8 cellular contexts compared by ENCODE assay signal in the genomic region with DNA sequence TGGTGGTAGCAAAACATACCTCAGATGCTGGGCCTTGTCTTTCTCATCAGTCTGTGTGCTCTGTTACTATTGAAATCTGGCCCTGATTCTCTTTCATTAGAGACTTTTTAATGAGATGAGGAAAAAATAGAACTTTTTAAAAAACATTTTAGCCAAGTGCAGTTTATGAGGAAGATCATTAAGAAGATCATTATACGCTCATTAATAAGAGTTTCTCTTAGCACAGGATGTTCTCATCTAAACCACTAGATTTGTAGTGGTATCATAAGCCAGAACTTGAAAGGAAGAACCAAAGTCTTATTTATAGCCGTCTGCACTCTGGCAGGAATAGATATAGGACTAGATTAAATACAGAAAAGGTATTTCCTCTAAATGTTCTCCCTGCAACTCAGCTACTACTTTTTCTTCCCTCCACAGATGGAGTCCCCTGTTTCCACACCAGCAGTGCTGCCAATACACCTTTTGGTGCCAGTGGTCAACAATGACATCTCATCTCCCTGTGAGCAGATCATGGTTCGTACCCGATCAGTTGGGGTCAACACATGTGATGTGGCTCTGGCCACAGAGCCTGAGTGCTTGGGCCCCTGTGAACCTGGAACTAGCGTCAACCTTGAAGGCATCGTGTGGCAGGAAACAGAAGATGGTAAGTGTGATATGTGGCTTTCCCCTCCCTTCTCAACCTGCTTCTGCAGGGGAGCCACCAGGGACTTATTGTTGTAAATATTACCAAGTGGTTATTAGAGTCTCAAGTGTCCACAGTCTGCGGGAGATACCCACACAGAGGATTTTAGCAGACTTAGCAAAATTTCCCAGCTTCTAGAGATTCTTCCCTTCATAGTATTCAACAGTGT.
DNase-seq lines count a peak whose midpoint lies in the region; ATAC-seq and TF ChIP-seq lines count a peak whose summit lies in the region.

No MANE protein-coding gene starts in this region.

- peaks cover 6% of the 10 kb centered on the region; the same call in 1 of the 2 replicates for H3K79me2 ChIP-seq in MM.1S (ENCODE audit: low read length)

- no peaks in the 10 kb centered on the region for H4K20me1 ChIP-seq in MM.1S (ENCODE audit: insufficient read depth, low read length)

- H3K36me3 ChIP-seq in Peyer's patch (peaks cover 0 to 12% (median 0%) of the 10 kb centered on the region in 3 donors), MM.1S (replicated peaks; ENCODE audit: insufficient read depth, low read length) (no peaks in the 10 kb centered on the region)

- H3F3A ChIP-seq in MM.1S (ENCODE audit: insufficient read depth, low read length) = no peaks in the 10 kb centered on the region

- no peak for TF ChIP-seq POLR2A in Peyer's patch (IDR thresholded peaks at IDR 0.05)

- peaks cover 91% of the 10 kb centered on the region for H3K4me1 Mint-ChIP-seq in activated naive CD8-positive, alpha-beta T cell treated with anti-CD3 and anti-CD28 coated beads, Interleukin-2, amount 50 U/mL, for 24 hours
- peaks cover 36 to 61% of the 10 kb centered on the region in 2 donors for H3K4me1 Mint-ChIP-seq in stimulated activated naive B cell treated with anti-CD40 and anti-IgM and Interleukin-4, amounts not matched to agents 10 μg/mL and 1 μg/mL and 100 μg/mL, for 72 hours

- H3K9me3 Mint-ChIP-seq in activated naive CD8-positive, alpha-beta T cell treated with anti-CD3 and anti-CD28 coated beads, Interleukin-2, amount 50 U/mL, for 24 hours = no peaks in the 10 kb centered on the region
- no peaks in the 10 kb centered on the region for H3K9me3 Mint-ChIP-seq in stimulated activated naive B cell treated with anti-CD40 and anti-IgM and Interleukin-4, amounts not matched to agents 10 μg/mL and 1 μg/mL and 100 μg/mL, for 72 hours

- peak; percentile 65 for ATAC-seq in activated naive CD8-positive, alpha-beta T cell treated with anti-CD3 and anti-CD28 coated beads, Interleukin-2, amount 50 U/mL, for 24 hours
- peak; percentile 77 to 80 for ATAC-seq in stimulated activated naive B cell treated with anti-CD40 and anti-IgM and Interleukin-4, amounts not matched to agents 10 μg/mL and 1 μg/mL and 100 μg/mL, for 72 hours (replicated peaks)
- ATAC-seq in HG03521 (IDR thresholded peaks at IDR 0.05; ENCODE audit: unreplicated experiment) = no peak

- H3K4me3 Mint-ChIP-seq in activated naive CD8-positive, alpha-beta T cell treated with anti-CD3 and anti-CD28 coated beads, Interleukin-2, amount 50 U/mL, for 24 hours = peak overlapping the region; percentile 50
- peak overlapping the region; percentile 44 to 65 for H3K4me3 Mint-ChIP-seq in stimulated activated naive B cell treated with anti-CD40 and anti-IgM and Interleukin-4, amounts not matched to agents 10 μg/mL and 1 μg/mL and 100 μg/mL, for 72 hours

- no peaks in the 10 kb centered on the region for H3K27me3 ChIP-seq in Peyer's patch
- H3K27me3 ChIP-seq in MM.1S (replicated peaks; ENCODE audit: insufficient read depth, low read length) = no peaks in the 10 kb centered on the region

- H3K27ac Mint-ChIP-seq in activated naive CD8-positive, alpha-beta T cell treated with anti-CD3 and anti-CD28 coated beads, Interleukin-2, amount 50 U/mL, for 24 hours = peak overlapping the region; percentile 95
- peak overlapping the region; percentile 85 for H3K27ac Mint-ChIP-seq in stimulated activated naive B cell treated with anti-CD40 and anti-IgM and Interleukin-4, amounts not matched to agents 10 μg/mL and 1 μg/mL and 100 μg/mL, for 72 hours

- no peak overlapping the region for H3K9ac ChIP-seq in MM.1S (ENCODE audit: low read length)

- TF ChIP-seq CTCF in Peyer's patch (IDR thresholded peaks at IDR 0.05) = no peak
- TF ChIP-seq CTCF in MM.1S (IDR thresholded peaks at IDR 0.05; ENCODE audit: low read length) = no peak

- no peak overlapping the region for H3K4me2 ChIP-seq in MM.1S (ENCODE audit: low read depth, low read length)

- H3K4me1 ChIP-seq in Peyer's patch (peaks cover 0 to 35% (median 8%) of the 10 kb centered on the region in 4 donors), MM.1S (ENCODE audit: low read length) (no peaks in the 10 kb centered on the region)

- peak overlapping the region in 2 of 4 donors; percentile 6 to 10 for H3K4me3 ChIP-seq in Peyer's patch
- H3K4me3 ChIP-seq in MM.1S (ENCODE audit: low read length) = no peak overlapping the region

- H3K27me3 Mint-ChIP-seq in activated naive CD8-positive, alpha-beta T cell treated with anti-CD3 and anti-CD28 coated beads, Interleukin-2, amount 50 U/mL, for 24 hours = no peaks in the 10 kb centered on the region
- H3K27me3 Mint-ChIP-seq in stimulated activated naive B cell treated with anti-CD40 and anti-IgM and Interleukin-4, amounts not matched to agents 10 μg/mL and 1 μg/mL and 100 μg/mL, for 72 hours = no peaks in the 10 kb centered on the region

- H3K9me3 ChIP-seq in Peyer's patch = no peaks in the 10 kb centered on the region
- no peaks in the 10 kb centered on the region for H3K9me3 ChIP-seq in MM.1S (replicated peaks; ENCODE audit: insufficient read depth, low read length)

- H3K27ac ChIP-seq in Peyer's patch (peak overlapping the region; percentile 50 to 79 (median 64)), MM.1S (ENCODE audit: low read length) (no peak overlapping the region)

- DNase-seq in NK-92 treated with Interleukin-12 subunit alpha and Interleukin-12 subunit beta, amount 100 ng/mL, for 24 hours (lab: John Stamatoyannopoulos, UW) = peak; percentile 67
- no peak for DNase-seq in NK-92 (lab: John Stamatoyannopoulos, UW; ENCODE audit: unreplicated experiment)
- peak in 2 of 3 donors; percentile 56 to 74 for DNase-seq in Peyer's patch
- peak; percentile 45 for DNase-seq in activated naive CD8-positive, alpha-beta T cell treated with anti-CD3 and anti-CD28 coated beads, Interleukin-2, amount 50 U/mL, for 24 hours
- DNase-seq in stimulated activated naive B cell treated with anti-CD40 and anti-IgM and Interleukin-4, amounts not matched to agents 10 μg/mL and 1 μg/mL and 100 μg/mL, for 72 hours = peak; percentile 40
- no peak for DNase-seq in kidney glomerular epithelial cell (lab: John Stamatoyannopoulos, UW)
- no peak for DNase-seq in MM.1S

- H3K9me2 ChIP-seq in MM.1S (replicated peaks; ENCODE audit: insufficient read depth, low read length) = no peaks in the 10 kb centered on the region

- H3K36me3 Mint-ChIP-seq in activated naive CD8-positive, alpha-beta T cell treated with anti-CD3 and anti-CD28 coated beads, Interleukin-2, amount 50 U/mL, for 24 hours (ENCODE audit: low read depth) = peaks cover 7% of the 10 kb centered on the region
- H3K36me3 Mint-ChIP-seq in stimulated activated naive B cell treated with anti-CD40 and anti-IgM and Interleukin-4, amounts not matched to agents 10 μg/mL and 1 μg/mL and 100 μg/mL, for 72 hours = peaks cover 0 to 3% of the 10 kb centered on the region in 2 donors

- no peak overlapping the region for H2AFZ ChIP-seq in MM.1S (ENCODE audit: low read length)

Comparison
In these comparisons a context has a peak if more than half of its experiments do, and no peak if none do; other contexts are left out.
1. DNase-seq: peak in NK-92 treated with Interleukin-12 subunit alpha and Interleukin-12 subunit beta, amount 100 ng/mL, for 24 hours (single experiment), Peyer's patch (2 of 3), activated naive CD8-positive, alpha-beta T cell treated with anti-CD3 and anti-CD28 coated beads, Interleukin-2, amount 50 U/mL, for 24 hours (single experiment) and stimulated activated naive B cell treated with anti-CD40 and anti-IgM and Interleukin-4, amounts not matched to agents 10 μg/mL and 1 μg/mL and 100 μg/mL, for 72 hours (single experiment); none in NK-92 (single experiment), kidney glomerular epithelial cell (single experiment) and MM.1S (single experiment).